In genomic region chrX:154467556-154467955, GRCh38 we compare ENCODE assay signal across 2 cellular contexts.
TF ChIP-seq lines count a peak whose summit lies in the region.

No MANE protein-coding gene starts in this region.

TF ChIP-seq in IMR-90, 13 proteins besides CTCF, POLR2A, EP300 and RAD21:
- TF ChIP-seq MAZ (IDR thresholded peaks at IDR 0.05; ENCODE audit: borderline replicate concordance, low read depth, low read length) (no peak), BHLHE40 (IDR thresholded peaks at IDR 0.05; ENCODE audit: low read depth, low read length) (no peak), NFE2L2 (IDR thresholded peaks at IDR 0.05; ENCODE audit: low read depth, low read length) (no peak), SMC3 (IDR thresholded peaks at IDR 0.05; ENCODE audit: low read depth, low read length) (no peak), RFX5 (IDR thresholded peaks at IDR 0.05; ENCODE audit: low read depth, low read length) (no peak), ELK1 (IDR thresholded peaks at IDR 0.05; ENCODE audit: borderline replicate concordance, low read depth, low read length) (no peak), CHD1 (IDR thresholded peaks at IDR 0.05; ENCODE audit: low read depth, low read length) (no peak), MXI1 (IDR thresholded peaks at IDR 0.05; ENCODE audit: borderline replicate concordance, low read depth, low read length) (no peak), RCOR1 (IDR thresholded peaks at IDR 0.05; ENCODE audit: insufficient replicate concordance, low read length) (no peak), MAFK (IDR thresholded peaks at IDR 0.05; ENCODE audit: low read depth, low read length) (no peak), CEBPB (IDR thresholded peaks at IDR 0.05; ENCODE audit: low read depth, low read length) (no peak), FOS (IDR thresholded peaks at IDR 0.05; ENCODE audit: low read depth, low read length) (no peak)
- TF ChIP-seq, protein P1, sequence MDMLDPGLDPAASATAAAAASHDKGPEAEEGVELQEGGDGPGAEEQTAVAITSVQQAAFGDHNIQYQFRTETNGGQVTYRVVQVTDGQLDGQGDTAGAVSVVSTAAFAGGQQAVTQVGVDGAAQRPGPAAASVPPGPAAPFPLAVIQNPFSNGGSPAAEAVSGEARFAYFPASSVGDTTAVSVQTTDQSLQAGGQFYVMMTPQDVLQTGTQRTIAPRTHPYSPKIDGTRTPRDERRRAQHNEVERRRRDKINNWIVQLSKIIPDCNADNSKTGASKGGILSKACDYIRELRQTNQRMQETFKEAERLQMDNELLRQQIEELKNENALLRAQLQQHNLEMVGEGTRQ (IDR thresholded peaks at IDR 0.05; ENCODE audit: low read depth, low read length), result no peak
TF ChIP-seq in IMR-90: peak in this region for 0.

TF ChIP-seq in HepG2, 621 proteins besides CTCF, POLR2A, EP300 and RAD21:
- TF ChIP-seq ZBTB8A (CRISPR knock-in tag; IDR thresholded peaks at IDR 0.05; ENCODE audit: borderline replicate concordance, low read depth), result no peak
- peak; percentile 43; the same call in 1 of the 2 replicates for TF ChIP-seq RBFOX2 (IDR thresholded peaks at IDR 0.05; ENCODE audit: low read depth, low read length)
